In genomic region chr2:219555956-219556355, GRCh38 we compare ENCODE assay signal across 33 cellular contexts. TPM values are rescaled to one million over a fixed set of nuclear protein-coding genes. Genes with fewer than 3 reads are reported as not detected.
"Had no signal": no experiment of that assay in that cellular context is flagged by ENCODE, and none has a peak within 500 bp of the region (broad histone marks: within the 10 kb centered on the region; RNA-seq: fewer than 3 reads in every experiment).

No MANE protein-coding gene starts in this region.

- ATAC-seq: heart left ventricle; left colon; left lung; mucosa of descending colon; naive thymus-derived CD4-positive, alpha-beta T cell; natural killer cell treated with Interleukin-12 subunit alpha and Interleukin-12 subunit beta and Interleukin-15 and Interleukin-18, amount 100 ng/mL, for 72 hours; pancreas; sciatic nerve; stimulated activated naive B cell treated with anti-CD40 and anti-IgM and Interleukin-4, amounts not matched to agents 10 μg/mL and 1 μg/mL and 100 μg/mL, for 72 hours; stimulated activated naive CD8-positive, alpha-beta T cell treated with anti-CD3 and anti-CD28 coated beads, Interleukin-15, Interleukin-2, amounts not matched to agents 100 U/mL and 50 U/mL, for 24 hours; upper lobe of right lung had no signal

- H3K4me3 Mint-ChIP-seq: memory B cell; naive thymus-derived CD4-positive, alpha-beta T cell; natural killer cell treated with Interleukin-12 subunit alpha and Interleukin-12 subunit beta and Interleukin-15 and Interleukin-18, amount 100 ng/mL, for 72 hours; stimulated activated naive B cell treated with anti-CD40 and anti-IgM and Interleukin-4, amounts not matched to agents 10 μg/mL and 1 μg/mL and 100 μg/mL, for 72 hours had no signal

- H3K27ac Mint-ChIP-seq: memory B cell; naive thymus-derived CD4-positive, alpha-beta T cell; natural killer cell treated with Interleukin-12 subunit alpha and Interleukin-12 subunit beta and Interleukin-15 and Interleukin-18, amount 100 ng/mL, for 72 hours; stimulated activated naive B cell treated with anti-CD40 and anti-IgM and Interleukin-4, amounts not matched to agents 10 μg/mL and 1 μg/mL and 100 μg/mL, for 72 hours had no signal

- H3K27ac ChIP-seq: heart left ventricle, hepatocyte, left lung, pancreas, prostate gland, skin epidermis, stomach, thoracic aorta, tibial artery, upper lobe of right lung had no signal

- H3K36me3 ChIP-seq: left lung, pancreas, prostate gland, upper lobe of right lung had no signal

- H3K4me3 ChIP-seq: heart left ventricle, hepatocyte, left lung, mucosa of descending colon, pancreas, prostate gland, skin epidermis, stomach, thoracic aorta, tibial artery, upper lobe of right lung had no signal

- H3K79me2 ChIP-seq: hepatocyte had no signal

- FAIRE-seq: pancreas, urothelium cell line had no signal

- H3K36me3 Mint-ChIP-seq: memory B cell; naive thymus-derived CD4-positive, alpha-beta T cell; natural killer cell treated with Interleukin-12 subunit alpha and Interleukin-12 subunit beta and Interleukin-15 and Interleukin-18, amount 100 ng/mL, for 72 hours had no signal

- H3K27me3 ChIP-seq: pancreas, tibial artery had no signal

- H3K9me3 ChIP-seq: heart left ventricle, left lung, mucosa of descending colon, pancreas, prostate gland, stomach, thoracic aorta, tibial artery, upper lobe of right lung had no signal

- DNase-seq: glutamatergic neuron; islet precursor cell; kidney glomerular epithelial cell; left colon; midbrain; naive thymus-derived CD4-positive, alpha-beta T cell; nucleus accumbens; retina; stimulated activated CD4-positive, alpha-beta T cell treated with anti-CD3 and anti-CD28 coated beads, Interleukin-12 subunit alpha, Interleukin-12 subunit beta, amount 100 ng/mL, for 4 hours; stimulated activated CD4-positive, alpha-beta T cell treated with anti-CD3 and anti-CD28 coated beads, Interleukin-15, amount 100 ng/mL, for 24 hours; stimulated activated CD4-positive, alpha-beta T cell treated with anti-CD3 and anti-CD28 coated beads, Interleukin-2, amount 100 ng/mL, for 24 hours; stimulated activated CD4-positive, alpha-beta T cell treated with anti-CD3 and anti-CD28 coated beads, Interleukin-4, amount 100 ng/mL, for 1 hour; stimulated activated naive B cell treated with anti-CD40 and anti-IgM and Interleukin-4, amounts not matched to agents 10 μg/mL and 1 μg/mL and 100 μg/mL, for 72 hours; stimulated activated naive CD8-positive, alpha-beta T cell treated with anti-CD3 and anti-CD28 coated beads, Interleukin-15, Interleukin-2, amounts not matched to agents 100 U/mL and 50 U/mL, for 24 hours; stomach; tibial artery; trophoblast cell; upper lobe of right lung had no signal

- H3K9me3 Mint-ChIP-seq: memory B cell; naive thymus-derived CD4-positive, alpha-beta T cell; natural killer cell treated with Interleukin-12 subunit alpha and Interleukin-12 subunit beta and Interleukin-15 and Interleukin-18, amount 100 ng/mL, for 72 hours; stimulated activated naive B cell treated with anti-CD40 and anti-IgM and Interleukin-4, amounts not matched to agents 10 μg/mL and 1 μg/mL and 100 μg/mL, for 72 hours had no signal

- H3K4me2 ChIP-seq: hepatocyte had no signal

- H2AFZ ChIP-seq: hepatocyte had no signal

RNA-seq across cellular contexts. Expression of gene TMEM198, which starts 12.1 kb away (rescaled TPM):
- total RNA-seq: lung microvascular endothelial cell had no signal
- polyA plus RNA-seq: naive thymus-derived CD4-positive, alpha-beta T cell had no signal

RNA-seq across cellular contexts. Expression of gene OBSL1, which starts 15.4 kb away (rescaled TPM):
- polyA plus RNA-seq: naive thymus-derived CD4-positive, alpha-beta T cell had no signal

RNA-seq across cellular contexts. Expression of gene INHA, which starts 16.2 kb away (rescaled TPM):
- total RNA-seq: left colon; lung microvascular endothelial cell; natural killer cell treated with Interleukin-12 subunit alpha and Interleukin-12 subunit beta and Interleukin-15 and Interleukin-18, amount 100 ng/mL, for 72 hours had no signal
- polyA plus RNA-seq: naive thymus-derived CD4-positive, alpha-beta T cell had no signal

RNA-seq across cellular contexts. Expression of gene ASIC4, which starts 41.7 kb away (rescaled TPM):
- total RNA-seq: hepatocyte, left colon, left lung, lung microvascular endothelial cell, mesenteric fat pad, osteoblast had no signal
- polyA plus RNA-seq: hepatocyte; naive thymus-derived CD4-positive, alpha-beta T cell; stomach had no signal
